2 cellular contexts compared by ENCODE assay signal in the genomic region with DNA sequence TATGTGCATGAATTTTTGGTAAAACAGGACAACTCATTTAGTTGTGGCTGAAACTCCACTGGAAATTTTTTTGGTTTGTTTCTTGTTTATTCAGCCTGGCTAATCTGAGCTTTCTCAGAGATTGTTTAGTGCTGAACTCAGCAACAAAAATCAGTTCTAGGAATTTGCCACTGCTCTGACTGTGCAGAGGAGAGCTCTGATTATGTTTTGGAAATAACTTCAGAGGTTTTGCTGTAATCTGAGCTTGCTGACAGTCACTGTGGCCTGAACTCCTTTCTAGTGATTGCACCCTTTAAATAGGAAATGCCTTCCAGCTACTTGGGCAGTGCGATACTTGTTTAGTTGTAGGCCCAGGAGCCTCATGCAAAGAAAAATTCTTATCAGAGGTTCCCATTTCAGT.
A peak's percentile ranks its signal among the peaks of the same experiment; 100 is the strongest.
TF ChIP-seq lines count a peak whose summit lies in the region.

No MANE protein-coding gene starts in this region.

TF ChIP-seq in liver, 16 proteins besides CTCF, POLR2A, EP300 and RAD21 (continued from another document):
- TF ChIP-seq, protein P1, sequence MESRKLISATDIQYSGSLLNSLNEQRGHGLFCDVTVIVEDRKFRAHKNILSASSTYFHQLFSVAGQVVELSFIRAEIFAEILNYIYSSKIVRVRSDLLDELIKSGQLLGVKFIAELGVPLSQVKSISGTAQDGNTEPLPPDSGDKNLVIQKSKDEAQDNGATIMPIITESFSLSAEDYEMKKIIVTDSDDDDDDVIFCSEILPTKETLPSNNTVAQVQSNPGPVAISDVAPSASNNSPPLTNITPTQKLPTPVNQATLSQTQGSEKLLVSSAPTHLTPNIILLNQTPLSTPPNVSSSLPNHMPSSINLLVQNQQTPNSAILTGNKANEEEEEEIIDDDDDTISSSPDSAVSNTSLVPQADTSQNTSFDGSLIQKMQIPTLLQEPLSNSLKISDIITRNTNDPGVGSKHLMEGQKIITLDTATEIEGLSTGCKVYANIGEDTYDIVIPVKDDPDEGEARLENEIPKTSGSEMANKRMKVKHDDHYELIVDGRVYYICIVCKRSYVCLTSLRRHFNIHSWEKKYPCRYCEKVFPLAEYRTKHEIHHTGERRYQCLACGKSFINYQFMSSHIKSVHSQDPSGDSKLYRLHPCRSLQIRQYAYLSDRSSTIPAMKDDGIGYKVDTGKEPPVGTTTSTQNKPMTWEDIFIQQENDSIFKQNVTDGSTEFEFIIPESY (IDR thresholded peaks at IDR 0.05), result no peak
- TF ChIP-seq TAF1 (conservative IDR thresholded peaks at IDR 0.05) (no peak), EGR1 (IDR thresholded peaks at IDR 0.05; ENCODE audit: low read depth in 2 of 2) (no peak), HNF4G (IDR thresholded peaks at IDR 0.05) (no peak), JUND (IDR thresholded peaks at IDR 0.05) (no peak), NR2F2 (IDR thresholded peaks at IDR 0.05) (peak; percentile 42), RXRA (IDR thresholded peaks at IDR 0.05) (no peak)
- TF ChIP-seq, protein P2, sequence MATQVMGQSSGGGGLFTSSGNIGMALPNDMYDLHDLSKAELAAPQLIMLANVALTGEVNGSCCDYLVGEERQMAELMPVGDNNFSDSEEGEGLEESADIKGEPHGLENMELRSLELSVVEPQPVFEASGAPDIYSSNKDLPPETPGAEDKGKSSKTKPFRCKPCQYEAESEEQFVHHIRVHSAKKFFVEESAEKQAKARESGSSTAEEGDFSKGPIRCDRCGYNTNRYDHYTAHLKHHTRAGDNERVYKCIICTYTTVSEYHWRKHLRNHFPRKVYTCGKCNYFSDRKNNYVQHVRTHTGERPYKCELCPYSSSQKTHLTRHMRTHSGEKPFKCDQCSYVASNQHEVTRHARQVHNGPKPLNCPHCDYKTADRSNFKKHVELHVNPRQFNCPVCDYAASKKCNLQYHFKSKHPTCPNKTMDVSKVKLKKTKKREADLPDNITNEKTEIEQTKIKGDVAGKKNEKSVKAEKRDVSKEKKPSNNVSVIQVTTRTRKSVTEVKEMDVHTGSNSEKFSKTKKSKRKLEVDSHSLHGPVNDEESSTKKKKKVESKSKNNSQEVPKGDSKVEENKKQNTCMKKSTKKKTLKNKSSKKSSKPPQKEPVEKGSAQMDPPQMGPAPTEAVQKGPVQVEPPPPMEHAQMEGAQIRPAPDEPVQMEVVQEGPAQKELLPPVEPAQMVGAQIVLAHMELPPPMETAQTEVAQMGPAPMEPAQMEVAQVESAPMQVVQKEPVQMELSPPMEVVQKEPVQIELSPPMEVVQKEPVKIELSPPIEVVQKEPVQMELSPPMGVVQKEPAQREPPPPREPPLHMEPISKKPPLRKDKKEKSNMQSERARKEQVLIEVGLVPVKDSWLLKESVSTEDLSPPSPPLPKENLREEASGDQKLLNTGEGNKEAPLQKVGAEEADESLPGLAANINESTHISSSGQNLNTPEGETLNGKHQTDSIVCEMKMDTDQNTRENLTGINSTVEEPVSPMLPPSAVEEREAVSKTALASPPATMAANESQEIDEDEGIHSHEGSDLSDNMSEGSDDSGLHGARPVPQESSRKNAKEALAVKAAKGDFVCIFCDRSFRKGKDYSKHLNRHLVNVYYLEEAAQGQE (IDR thresholded peaks at IDR 0.05), result no peak
- TF ChIP-seq, protein P3, sequence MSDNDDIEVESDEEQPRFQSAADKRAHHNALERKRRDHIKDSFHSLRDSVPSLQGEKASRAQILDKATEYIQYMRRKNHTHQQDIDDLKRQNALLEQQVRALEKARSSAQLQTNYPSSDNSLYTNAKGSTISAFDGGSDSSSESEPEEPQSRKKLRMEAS (IDR thresholded peaks at IDR 0.05), result no peak

TF ChIP-seq in HepG2, 621 proteins besides CTCF, POLR2A, EP300 and RAD21 (continued from another document):
- TF ChIP-seq, protein P4, sequence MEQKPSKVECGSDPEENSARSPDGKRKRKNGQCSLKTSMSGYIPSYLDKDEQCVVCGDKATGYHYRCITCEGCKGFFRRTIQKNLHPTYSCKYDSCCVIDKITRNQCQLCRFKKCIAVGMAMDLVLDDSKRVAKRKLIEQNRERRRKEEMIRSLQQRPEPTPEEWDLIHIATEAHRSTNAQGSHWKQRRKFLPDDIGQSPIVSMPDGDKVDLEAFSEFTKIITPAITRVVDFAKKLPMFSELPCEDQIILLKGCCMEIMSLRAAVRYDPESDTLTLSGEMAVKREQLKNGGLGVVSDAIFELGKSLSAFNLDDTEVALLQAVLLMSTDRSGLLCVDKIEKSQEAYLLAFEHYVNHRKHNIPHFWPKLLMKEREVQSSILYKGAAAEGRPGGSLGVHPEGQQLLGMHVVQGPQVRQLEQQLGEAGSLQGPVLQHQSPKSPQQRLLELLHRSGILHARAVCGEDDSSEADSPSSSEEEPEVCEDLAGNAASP (CRISPR knock-in tag; IDR thresholded peaks at IDR 0.05; ENCODE audit: borderline replicate concordance), result no peak
- TF ChIP-seq MAFK (conservative IDR thresholded peaks at IDR 0.05 in 1 of 2, IDR thresholded peaks at IDR 0.05 in 1 of 2; ENCODE audit: low read length in 2 of 2), result peak in 1 of 2 experiments; percentile 10; a peak in 1 of 4 replicates
- no peak for TF ChIP-seq SMARCE1 (IDR thresholded peaks at IDR 0.05; ENCODE audit: borderline replicate concordance)
